12 cellular contexts compared by ENCODE assay signal in the genomic region with DNA sequence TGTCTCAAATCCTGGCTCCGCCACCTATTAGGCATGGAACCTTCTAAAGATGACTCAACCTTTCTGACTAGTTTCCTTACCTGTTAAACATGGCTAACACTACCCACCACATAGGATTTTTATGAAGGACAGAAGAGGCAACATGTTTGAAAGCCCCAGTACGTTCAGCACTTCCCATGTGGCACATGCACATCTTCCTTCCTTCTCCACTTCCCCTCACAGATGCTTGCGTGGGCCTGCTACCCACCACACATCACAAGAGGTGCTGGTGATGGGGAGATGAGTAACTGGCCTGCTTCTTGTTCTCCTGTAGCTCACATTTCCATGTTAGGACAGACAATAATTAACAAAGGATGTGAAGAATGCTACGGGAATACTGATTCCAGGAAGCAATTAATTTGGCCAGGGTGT. TPM values are rescaled to one million over a fixed set of nuclear protein-coding genes. Genes with fewer than 3 reads are reported as not detected.
DNase-seq lines count a peak whose midpoint lies in the region; ATAC-seq and TF ChIP-seq lines count a peak whose summit lies in the region.
"Had no signal": no experiment of that assay in that cellular context is flagged by ENCODE, and none has a peak within 500 bp of the region (broad histone marks: within the 10 kb centered on the region; RNA-seq: fewer than 3 reads in every experiment).

No MANE protein-coding gene starts in this region.

- peaks cover 69% of the 10 kb centered on the region for H3K36me3 ChIP-seq in SK-N-MC (ENCODE audit: insufficient read depth, low read length)
- H3K36me3 ChIP-seq: cardiac muscle cell had no signal

- no peak for TF ChIP-seq POLR2A in lower leg skin (IDR thresholded peaks at IDR 0.05)

- ATAC-seq in activated CD4-positive, alpha-beta T cell treated with anti-CD3 and anti-CD28 coated beads for 36 hours, result peak; percentile 50
- no peak for ATAC-seq in central memory CD8-positive, alpha-beta T cell (replicated peaks; ENCODE audit: extremely low read depth, poor library complexity, severe bottlenecking)
- ATAC-seq in Right ventricle myocardium superior (ENCODE audit: poor library complexity), result no peak

- H3K4me3 ChIP-seq in SK-N-MC (no peak overlapping the region), lower leg skin (ENCODE audit: low read depth, poor library complexity, severe bottlenecking) (no peak overlapping the region)
- H3K4me3 ChIP-seq: cardiac muscle cell had no signal

- peaks cover 57% of the 10 kb centered on the region for H3K36me3 Mint-ChIP-seq in activated CD4-positive, alpha-beta T cell treated with anti-CD3 and anti-CD28 coated beads for 36 hours (ENCODE audit: low read depth)
- peaks cover 8% of the 10 kb centered on the region for H3K36me3 Mint-ChIP-seq in central memory CD8-positive, alpha-beta T cell (ENCODE audit: insufficient read depth)

- H3K9me3 Mint-ChIP-seq in activated CD4-positive, alpha-beta T cell treated with anti-CD3 and anti-CD28 coated beads for 36 hours (ENCODE audit: low read depth), result no peaks in the 10 kb centered on the region
- H3K9me3 Mint-ChIP-seq in central memory CD8-positive, alpha-beta T cell, result no peaks in the 10 kb centered on the region

- peak overlapping the region; percentile 93 for H3K27ac Mint-ChIP-seq in activated CD4-positive, alpha-beta T cell treated with anti-CD3 and anti-CD28 coated beads for 36 hours
- no peak overlapping the region for H3K27ac Mint-ChIP-seq in central memory CD8-positive, alpha-beta T cell (ENCODE audit: low read depth)

- H3K4me1 Mint-ChIP-seq in activated CD4-positive, alpha-beta T cell treated with anti-CD3 and anti-CD28 coated beads for 36 hours, result peaks cover 67% of the 10 kb centered on the region
- H3K4me1 Mint-ChIP-seq in central memory CD8-positive, alpha-beta T cell, result peaks cover 21% of the 10 kb centered on the region

- no peaks in the 10 kb centered on the region for H3K9me3 ChIP-seq in SK-N-MC (ENCODE audit: low read depth, low read length)

- no peak overlapping the region for H3K9ac ChIP-seq in SK-N-MC (ENCODE audit: insufficient read length)

- no peaks in the 10 kb centered on the region for H3K27me3 Mint-ChIP-seq in activated CD4-positive, alpha-beta T cell treated with anti-CD3 and anti-CD28 coated beads for 36 hours
- no peaks in the 10 kb centered on the region for H3K27me3 Mint-ChIP-seq in central memory CD8-positive, alpha-beta T cell

- WGBS in lower leg skin, 2 donors, result 61 to 71% methylated on average over 4 of the region's 4 CpGs

- peak overlapping the region; percentile 52 for H3K4me3 Mint-ChIP-seq in activated CD4-positive, alpha-beta T cell treated with anti-CD3 and anti-CD28 coated beads for 36 hours
- H3K4me3 Mint-ChIP-seq in central memory CD8-positive, alpha-beta T cell, result peak overlapping the region; percentile 3

- DNase-seq in activated CD4-positive, alpha-beta T cell treated with anti-CD3 and anti-CD28 coated beads for 36 hours, result peak; percentile 51
- no peak for DNase-seq in activated CD4-positive, alpha-beta T cell treated with anti-CD3 and anti-CD28 coated beads, Interleukin-2, amount 50 U/mL, for 1 hour
- DNase-seq in SK-N-MC (ENCODE audit: low read depth, low spot score), result no peak
- DNase-seq in central memory CD8-positive, alpha-beta T cell (ENCODE audit: low spot score in 2 of 2), result no peak
- DNase-seq in stimulated activated CD4-positive, alpha-beta T cell treated with anti-CD3 and anti-CD28 coated beads, Interleukin-4, amount 100 ng/mL, for 4 hours, result peak; percentile 17 to 48
- no peak for DNase-seq in Right ventricle myocardium superior
- no peak for DNase-seq in lower leg skin (ENCODE audit: low spot score in 2 of 2)
- no peak for DNase-seq in substantia nigra (lab: John Stamatoyannopoulos, UW)
- DNase-seq: 8988T, H7, NCI-H2171 treated with DMSO at 0.1 percent for 48 hours had no signal

- no peak for TF ChIP-seq CTCF in lower leg skin (IDR thresholded peaks at IDR 0.05)

- POLR2A ChIA-PET in activated CD4-positive, alpha-beta T cell treated with anti-CD3 and anti-CD28 coated beads for 36 hours (lab: Charles Lee), result interaction anchor here (0.7 to 1.5 kb wide), 5 partner anchors 10 to 157 kb away, joined by 3 to 6 read pairs (median 5); no protein-coding TSS in a partner anchor

- intact Hi-C loops in activated CD4-positive, alpha-beta T cell treated with anti-CD3 and anti-CD28 coated beads for 36 hours (cut with DNase I, micrococcal nuclease), result loop anchor here (2.0 to 10.0 kb wide), 9 partner anchors 46 to 640 kb away; a partner anchor contains a TSS
- intact Hi-C loops in Right ventricle myocardium superior (cut with DNase I) (loop anchor here (10.0 kb wide), 1 partner anchor 78 kb away; no protein-coding TSS in a partner anchor), lower leg skin (cut with DNase I; ENCODE audit: low total_unique reads) (loop anchor here (10.0 kb wide), 1 partner anchor 48 kb away; a partner anchor contains a TSS)

- 0 out of 2 replicates have a peak overlapping the region, but pooled peaks have one; percentile 37 for H3K27ac ChIP-seq in SK-N-MC
- no peak overlapping the region for H3K27ac ChIP-seq in substantia nigra (ENCODE audit: low read depth, low read length, poor library complexity, severe bottlenecking)
- H3K27ac ChIP-seq: cardiac muscle cell had no signal

- CTCF ChIA-PET in activated CD4-positive, alpha-beta T cell treated with anti-CD3 and anti-CD28 coated beads for 36 hours (lab: Charles Lee), result interaction anchor here (0.6 to 1.3 kb wide), 4 partner anchors 15 to 271 kb away, joined by 3 to 9 read pairs (median 3); no protein-coding TSS in a partner anchor

RNA-seq across cellular contexts. Expression of a gene that starts 7.1 kb away (rescaled TPM):
- total RNA-seq in activated CD4-positive, alpha-beta T cell treated with anti-CD3 and anti-CD28 coated beads for 36 hours, result 10 to 100 TPM; 30.7 to 32.9 TPM
- total RNA-seq in Right ventricle myocardium superior (5.5 TPM), lower leg skin (10 to 100 TPM; 18.1 to 31.9 (median 28.2) TPM)

RNA-seq across cellular contexts. Expression of a gene that starts 49.2 kb away (rescaled TPM):
- total RNA-seq in activated CD4-positive, alpha-beta T cell treated with anti-CD3 and anti-CD28 coated beads for 36 hours, result 1 to 10 TPM; 6.8 to 7.3 TPM
- total RNA-seq in Right ventricle myocardium superior (4.6 TPM), lower leg skin (10 to 100 TPM; 39.4 to 79.5 (median 49.4) TPM)

Comparison
In these comparisons a context has a peak if more than half of its experiments do, and no peak if none do; other contexts are left out.
1. DNase-seq: peak in activated CD4-positive, alpha-beta T cell treated with anti-CD3 and anti-CD28 coated beads for 36 hours (single experiment) and stimulated activated CD4-positive, alpha-beta T cell treated with anti-CD3 and anti-CD28 coated beads, Interleukin-4, amount 100 ng/mL, for 4 hours (2 of 2); none in activated CD4-positive, alpha-beta T cell treated with anti-CD3 and anti-CD28 coated beads, Interleukin-2, amount 50 U/mL, for 1 hour (single experiment), SK-N-MC (single experiment), central memory CD8-positive, alpha-beta T cell (0 of 2), Right ventricle myocardium superior (single experiment), lower leg skin (0 of 2) and substantia nigra (0 of 49).